In genomic region chr15:78408961-78409360, GRCh38 we compare ENCODE assay signal across 27 cellular contexts.
"Had no signal": no experiment of that assay in that cellular context is flagged by ENCODE, and none has a peak within 500 bp of the region (broad histone marks: within the 10 kb centered on the region; RNA-seq: fewer than 3 reads in every experiment).

No MANE protein-coding gene starts in this region.

- H3K27ac Mint-ChIP-seq: activated CD8-positive, alpha-beta T cell treated with anti-CD3 and anti-CD28 coated beads, Interleukin-2, amount 10 ng/mL, durations not matched to agents 7 days and 5 days; activated naive CD4-positive, alpha-beta T cell treated with anti-CD3 and anti-CD28 coated beads, Interleukin-2, amount 50 U/mL, for 24 hours; endodermal cell; immature natural killer cell; memory B cell; nephron progenitor cell; stimulated activated effector memory CD8-positive, alpha-beta T cell treated with anti-CD3 and anti-CD28 coated beads, Interleukin-12 subunit alpha, Interleukin-12 subunit beta, amount 100 ng/mL, for 72 hours; stimulated activated naive CD8-positive, alpha-beta T cell treated with anti-CD3 and anti-CD28 coated beads, Interleukin-15, amount 100 ng/mL, for 72 hours had no signal

- H3K9me3 ChIP-seq: adrenal gland, ascending aorta, colonic mucosa, right lobe of liver, tibial artery had no signal

- H3K4me3 ChIP-seq: adrenal gland, ascending aorta, colonic mucosa, dorsolateral prefrontal cortex, right lobe of liver, skin epidermis, tibial artery had no signal

- H3K36me3 ChIP-seq: adrenal gland, ascending aorta, brain microvascular endothelial cell, colonic mucosa, right lobe of liver, tibial artery, WERI-Rb-1 had no signal

- H3K4me3 Mint-ChIP-seq: activated CD8-positive, alpha-beta T cell treated with anti-CD3 and anti-CD28 coated beads, Interleukin-2, amount 10 ng/mL, durations not matched to agents 7 days and 5 days; activated naive CD4-positive, alpha-beta T cell treated with anti-CD3 and anti-CD28 coated beads, Interleukin-2, amount 50 U/mL, for 24 hours; central memory CD8-positive, alpha-beta T cell; endodermal cell; immature natural killer cell; memory B cell; nephron progenitor cell; stimulated activated effector memory CD8-positive, alpha-beta T cell treated with anti-CD3 and anti-CD28 coated beads, Interleukin-12 subunit alpha, Interleukin-12 subunit beta, amount 100 ng/mL, for 72 hours; stimulated activated naive CD8-positive, alpha-beta T cell treated with anti-CD3 and anti-CD28 coated beads, Interleukin-15, amount 100 ng/mL, for 72 hours had no signal

- H3K27ac ChIP-seq: adrenal gland, ascending aorta, brain microvascular endothelial cell, colonic mucosa, dorsolateral prefrontal cortex, right lobe of liver, tibial artery, WERI-Rb-1 had no signal

- H3K4me1 Mint-ChIP-seq: activated naive CD4-positive, alpha-beta T cell treated with anti-CD3 and anti-CD28 coated beads, Interleukin-2, amount 50 U/mL, for 24 hours; central memory CD8-positive, alpha-beta T cell; endodermal cell; immature natural killer cell; memory B cell; stimulated activated effector memory CD8-positive, alpha-beta T cell treated with anti-CD3 and anti-CD28 coated beads, Interleukin-12 subunit alpha, Interleukin-12 subunit beta, amount 100 ng/mL, for 72 hours; stimulated activated naive CD8-positive, alpha-beta T cell treated with anti-CD3 and anti-CD28 coated beads, Interleukin-15, amount 100 ng/mL, for 72 hours had no signal

- H3K36me3 Mint-ChIP-seq: activated naive CD4-positive, alpha-beta T cell treated with anti-CD3 and anti-CD28 coated beads, Interleukin-2, amount 50 U/mL, for 24 hours; immature natural killer cell; memory B cell; stimulated activated effector memory CD8-positive, alpha-beta T cell treated with anti-CD3 and anti-CD28 coated beads, Interleukin-12 subunit alpha, Interleukin-12 subunit beta, amount 100 ng/mL, for 72 hours had no signal

- H3K9me3 Mint-ChIP-seq: activated naive CD4-positive, alpha-beta T cell treated with anti-CD3 and anti-CD28 coated beads, Interleukin-2, amount 50 U/mL, for 24 hours; central memory CD8-positive, alpha-beta T cell; endodermal cell; immature natural killer cell; memory B cell; nephron progenitor cell; stimulated activated effector memory CD8-positive, alpha-beta T cell treated with anti-CD3 and anti-CD28 coated beads, Interleukin-12 subunit alpha, Interleukin-12 subunit beta, amount 100 ng/mL, for 72 hours; stimulated activated naive CD8-positive, alpha-beta T cell treated with anti-CD3 and anti-CD28 coated beads, Interleukin-15, amount 100 ng/mL, for 72 hours had no signal

- DNase-seq: activated CD4-positive, alpha-beta T cell treated with anti-CD3 and anti-CD28 coated beads for 1 hour; activated CD4-positive, alpha-beta T cell treated with anti-CD3 and anti-CD28 coated beads, Interleukin-2, amount 50 U/mL, for 1 hour; activated CD8-positive, alpha-beta T cell treated with anti-CD3 and anti-CD28 coated beads, Interleukin-2, amount 10 ng/mL, durations not matched to agents 7 days and 5 days; activated gamma-delta T cell treated with Interleukin-2 at 50 U/mL for 16 hours; activated T-cell treated with anti-CD3 and anti-CD28 coated beads, Interleukin-2, amount 50 U/mL, for 1 hour; adrenal gland; brain microvascular endothelial cell; colonic mucosa; dorsolateral prefrontal cortex; endodermal cell; immature natural killer cell; kidney glomerular epithelial cell; left ventricle myocardium superior; nephron progenitor cell; occipital lobe; right lobe of liver; stimulated activated CD4-positive, alpha-beta T cell treated with anti-CD3 and anti-CD28 coated beads, Interleukin-2, amount 100 ng/mL, for 24 hours; stimulated activated naive CD8-positive, alpha-beta T cell treated with anti-CD3 and anti-CD28 coated beads, Interleukin-15, amount 100 ng/mL, for 72 hours; T-helper 2 cell; tibial artery; WERI-Rb-1 had no signal

- H3K4me1 ChIP-seq: adrenal gland, ascending aorta, right lobe of liver, tibial artery had no signal

- H3K27me3 Mint-ChIP-seq: stimulated activated naive CD8-positive, alpha-beta T cell treated with anti-CD3 and anti-CD28 coated beads, Interleukin-15, amount 100 ng/mL, for 72 hours had no signal

- H3K27me3 ChIP-seq: ascending aorta, brain microvascular endothelial cell, colonic mucosa, right lobe of liver had no signal

- ATAC-seq: activated CD8-positive, alpha-beta T cell treated with anti-CD3 and anti-CD28 coated beads, Interleukin-2, amount 10 ng/mL, durations not matched to agents 7 days and 5 days; left ventricle myocardium superior; right lobe of liver; stimulated activated effector memory CD8-positive, alpha-beta T cell treated with anti-CD3 and anti-CD28 coated beads, Interleukin-12 subunit alpha, Interleukin-12 subunit beta, amount 100 ng/mL, for 72 hours; stimulated activated naive CD8-positive, alpha-beta T cell treated with anti-CD3 and anti-CD28 coated beads, Interleukin-15, amount 100 ng/mL, for 72 hours had no signal
